11 cellular contexts compared by ENCODE assay signal in genomic region chr1:200891774-200892157, GRCh38. TPM values are rescaled to one million over a fixed set of nuclear protein-coding genes. Genes with fewer than 3 reads are reported as not detected.
DNase-seq lines count a peak whose midpoint lies in the region; ATAC-seq and TF ChIP-seq lines count a peak whose summit lies in the region.
"Had no signal": no experiment of that assay in that cellular context is flagged by ENCODE, and none has a peak within 500 bp of the region (broad histone marks: within the 10 kb centered on the region; RNA-seq: fewer than 3 reads in every experiment).

No MANE protein-coding gene starts in this region.

- peaks cover 7% of the 10 kb centered on the region for H3K27me3 ChIP-seq in CD4-positive, alpha-beta T cell (ENCODE audit: control insufficient read depth, insufficient read depth, low read length)
- H3K27me3 ChIP-seq in KMS-11 (ENCODE audit: insufficient read depth, low read depth) (no peaks in the 10 kb centered on the region), BE2C (peaks cover 18% of the 10 kb centered on the region)
- H3K27me3 ChIP-seq in effector memory CD4-positive, alpha-beta T cell (replicated peaks; ENCODE audit: control insufficient read depth, insufficient read depth, low read length, poor library complexity, severe bottlenecking) = no peaks in the 10 kb centered on the region

- H3K27me3 Mint-ChIP-seq in CD4-positive, alpha-beta T cell = peaks cover 18% of the 10 kb centered on the region
- H3K27me3 Mint-ChIP-seq in natural killer cell (ENCODE audit: low read depth in 2 of 2) = peaks cover 8 to 10% of the 10 kb centered on the region in 2 donors

- H3K4me2 ChIP-seq in KMS-11 = peak overlapping the region; percentile 98

- H3K36me3 Mint-ChIP-seq in CD4-positive, alpha-beta T cell (ENCODE audit: low read depth) = no peaks in the 10 kb centered on the region
- no peaks in the 10 kb centered on the region for H3K36me3 Mint-ChIP-seq in natural killer cell

- H3K36me3 ChIP-seq in KMS-11 (ENCODE audit: insufficient read depth) = no peaks in the 10 kb centered on the region
- H3K36me3 ChIP-seq in effector memory CD4-positive, alpha-beta T cell (ENCODE audit: control insufficient read depth, insufficient read depth, low read length) = no peaks in the 10 kb centered on the region
- H3K36me3 ChIP-seq in BE2C = no peaks in the 10 kb centered on the region

- no peak overlapping the region for H3K27ac Mint-ChIP-seq in CD4-positive, alpha-beta T cell
- peak overlapping the region; percentile 14 to 92 for H3K27ac Mint-ChIP-seq in natural killer cell
- H3K27ac Mint-ChIP-seq: activated naive CD4-positive, alpha-beta T cell treated with anti-CD3 and anti-CD28 coated beads for 36 hours had no signal

- CTCF ChIA-PET in CD4-positive, alpha-beta T cell (lab: Charles Lee) = no interaction called here

- no peaks in the 10 kb centered on the region for H4K20me1 ChIP-seq in KMS-11 (ENCODE audit: insufficient read depth)

- H3K4me1 ChIP-seq in KMS-11 (ENCODE audit: low read depth, poor library complexity, severe bottlenecking) (peaks cover 96% of the 10 kb centered on the region), BE2C (no peaks in the 10 kb centered on the region)
- peaks cover 38% of the 10 kb centered on the region for H3K4me1 ChIP-seq in effector memory CD4-positive, alpha-beta T cell (ENCODE audit: control insufficient read depth, insufficient read depth, low read length, poor library complexity, severe bottlenecking)

- peaks cover 26% of the 10 kb centered on the region for H3K79me2 ChIP-seq in KMS-11 (ENCODE audit: insufficient read depth, low read depth)

- DNase-seq in CD4-positive, alpha-beta T cell = no peak
- DNase-seq in effector memory CD4-positive, alpha-beta T cell = no peak
- DNase-seq in natural killer cell (no peak), NCI-H187 treated with DMSO at 0.1 percent for 48 hours (lab: John Stamatoyannopoulos, UW) (no peak), H4 (ENCODE audit: low spot score) (no peak), DMS153 (lab: John Stamatoyannopoulos, UW) (no peak), BE2C (no peak)
- DNase-seq: NK-92 treated with Interleukin-12 subunit alpha and Interleukin-12 subunit beta, amount 100 ng/mL, for 24 hours had no signal

- intact Hi-C loops in CD4-positive, alpha-beta T cell (cut with DNase I, micrococcal nuclease) = no loop called here
- intact Hi-C loops in natural killer cell (cut with micrococcal nuclease) = no loop called here

- H3K9ac ChIP-seq in KMS-11 = peak overlapping the region; percentile 85

- H3K4me3 Mint-ChIP-seq in CD4-positive, alpha-beta T cell = peak overlapping the region; percentile 67
- peak overlapping the region; percentile 68 for H3K4me3 Mint-ChIP-seq in natural killer cell

- no peaks in the 10 kb centered on the region for H3K9me3 Mint-ChIP-seq in CD4-positive, alpha-beta T cell
- H3K9me3 Mint-ChIP-seq in natural killer cell = no peaks in the 10 kb centered on the region
- H3K9me3 Mint-ChIP-seq: activated naive CD4-positive, alpha-beta T cell treated with anti-CD3 and anti-CD28 coated beads for 36 hours had no signal

- H3K4me1 Mint-ChIP-seq in CD4-positive, alpha-beta T cell (ENCODE audit: low read depth) = peaks cover 50% of the 10 kb centered on the region
- H3K4me1 Mint-ChIP-seq in natural killer cell = peaks cover 41 to 51% of the 10 kb centered on the region in 2 donors

- H3K4me3 ChIP-seq in KMS-11 (IDR thresholded peaks at IDR 0.05; ENCODE audit: insufficient read depth, low read depth, low read length) (peak overlapping the region; percentile 96), BE2C (ENCODE audit: low read depth, low read length) (no peak overlapping the region)
- H3K4me3 ChIP-seq in effector memory CD4-positive, alpha-beta T cell (ENCODE audit: insufficient read depth, low read depth, low read length, poor library complexity, severe bottlenecking) = peak overlapping the region; percentile 69

- no peak overlapping the region for H3K27ac ChIP-seq in CD4-positive, alpha-beta T cell (ENCODE audit: low read depth, low read length)
- peak overlapping the region; percentile 68 for H3K27ac ChIP-seq in KMS-11
- H3K27ac ChIP-seq in effector memory CD4-positive, alpha-beta T cell (ENCODE audit: insufficient read depth, low read length, poor library complexity, severe bottlenecking) = no peak overlapping the region

- no peak for ATAC-seq in CD4-positive, alpha-beta T cell (ENCODE audit: poor library complexity)
- no peak for ATAC-seq in natural killer cell

- H2AFZ ChIP-seq in KMS-11 (ENCODE audit: low read depth) = peak overlapping the region; percentile 89

- POLR2A ChIA-PET in CD4-positive, alpha-beta T cell (lab: Charles Lee) = interaction anchor here (1.4 kb wide), 1 partner anchor 12 kb away, joined by 3 read pairs; no protein-coding TSS in a partner anchor

- no peaks in the 10 kb centered on the region for H3K9me3 ChIP-seq in CD4-positive, alpha-beta T cell (ENCODE audit: control insufficient read depth, low read length)
- H3K9me3 ChIP-seq in effector memory CD4-positive, alpha-beta T cell (ENCODE audit: control insufficient read depth, low read length) = no peaks in the 10 kb centered on the region
- H3K9me3 ChIP-seq in BE2C = no peaks in the 10 kb centered on the region

- no peak for TF ChIP-seq CTCF in CD4-positive, alpha-beta T cell (IDR thresholded peaks at IDR 0.05)
- TF ChIP-seq CTCF in KMS-11 (conservative IDR thresholded peaks at IDR 0.05; ENCODE audit: low read depth, low read length) (no peak), natural killer cell (IDR thresholded peaks at IDR 0.05) (no peak), BE2C (IDR thresholded peaks at IDR 0.05; ENCODE audit: low read depth, low read length) (no peak)

RNA-seq across cellular contexts. Expression of gene INAVA, which starts 2.9 kb away (rescaled TPM):
- total RNA-seq in CD4-positive, alpha-beta T cell = under 1 TPM in 1 of 2 experiments, not detected in 1; 0.22 TPM
- total RNA-seq in natural killer cell = under 1 TPM in 2 of 3 donors, not detected in 1; 0.13 to 0.18 TPM
- 0.55 and 1.1 TPM in 2 replicates for total RNA-seq in H4 (2014; rRNA removed; shearing (Covaris generic))
- not detected for polyA plus RNA-seq in BE2C (2012; ENCODE audit: insufficient read depth, insufficient read length, low read depth)
- total RNA-seq: activated naive CD4-positive, alpha-beta T cell treated with anti-CD3 and anti-CD28 coated beads for 36 hours; subcutaneous adipose tissue had no signal

RNA-seq across cellular contexts. Expression of gene GPR25, which starts 19.0 kb away (rescaled TPM):
- total RNA-seq in CD4-positive, alpha-beta T cell = 1 to 10 TPM; 2.7 to 3.3 TPM
- total RNA-seq in natural killer cell = 1 to 10 TPM; 2.1 to 9.4 (median 2.7) TPM
- not detected in 2 replicates for total RNA-seq in H4 (2014; rRNA removed; shearing (Covaris generic))
- polyA plus RNA-seq in BE2C (2012; ENCODE audit: insufficient read depth, insufficient read length, low read depth) = not detected
- total RNA-seq: activated naive CD4-positive, alpha-beta T cell treated with anti-CD3 and anti-CD28 coated beads for 36 hours; subcutaneous adipose tissue had no signal
